In the genomic region with DNA sequence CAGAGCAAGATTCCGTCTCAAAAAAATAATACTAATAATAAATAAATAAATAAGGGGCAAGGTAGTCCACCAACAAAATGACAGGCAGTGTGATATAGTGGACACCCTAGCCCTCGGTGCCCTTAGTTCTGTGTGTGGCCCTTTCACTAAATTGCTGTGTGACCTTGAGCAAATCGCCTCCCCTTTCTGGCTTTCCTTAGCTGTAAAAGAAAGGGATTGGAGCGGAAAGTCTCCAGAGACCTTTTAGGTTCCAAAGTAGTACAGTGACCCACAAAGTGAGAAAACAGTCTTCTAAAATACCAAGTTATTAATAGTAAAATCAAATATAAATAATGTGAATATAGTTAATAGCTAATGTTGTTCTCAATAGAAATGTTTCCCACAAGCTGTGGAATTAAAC, we compare ENCODE assay signal across 10 cellular contexts. TPM values are rescaled to one million over a fixed set of nuclear protein-coding genes. Genes with fewer than 3 reads are reported as not detected.
DNase-seq lines count a peak whose midpoint lies in the region; ATAC-seq, FAIRE-seq and TF ChIP-seq lines count a peak whose summit lies in the region.
"Had no signal": no experiment of that assay in that cellular context is flagged by ENCODE, and none has a peak within 500 bp of the region (broad histone marks: within the 10 kb centered on the region; RNA-seq: fewer than 3 reads in every experiment).

No MANE protein-coding gene starts in this region.

- no peak overlapping the region for H3K9ac ChIP-seq in HUES48 (ENCODE audit: low read depth, low read length)
- H3K9ac ChIP-seq in HepG2 (ENCODE audit: insufficient read depth, low read depth, low read length), result peak overlapping the region; percentile 80
- peak overlapping the region; percentile 85 to 90 for H3K9ac ChIP-seq in stomach smooth muscle (ENCODE audit: low read length in 2 of 2)

- TF ChIP-seq POLR2A in HepG2 (IDR thresholded peaks at IDR 0.05; ENCODE audit: insufficient read depth in 1 of 2, low read depth in 2 of 2, low read length in 2 of 2), result no peak; a peak in 1 of 4 replicates

- peaks cover 17% of the 10 kb centered on the region for H3K36me3 Mint-ChIP-seq in brain

- peaks cover 91% of the 10 kb centered on the region for H3K4me1 Mint-ChIP-seq in brain

- peak overlapping the region in 4 of 5 experiments; percentile 5 to 80 (median 74) for H3K4me3 Mint-ChIP-seq in brain

- H3K27ac Mint-ChIP-seq in brain, result peak overlapping the region; percentile 86 to 100 (median 98)

- H3K4me3 ChIP-seq in HUES48 (ENCODE audit: low read depth, low read length) (no peak overlapping the region), HepG2 (replicated peaks in 1 of 3; ENCODE audit: insufficient read depth in 1 of 3, low read depth in 2 of 3, low read length in 3 of 3) (peak overlapping the region in 2 of 3 experiments; percentile 54 to 66; a peak in 3 of 6 replicates), stomach smooth muscle (ENCODE audit: low read length in 2 of 2) (peak overlapping the region; percentile 57 to 74)

- H3K4me1 ChIP-seq in HUES48 (ENCODE audit: control insufficient read depth, insufficient read depth, low read length), result peaks cover 46% of the 10 kb centered on the region
- H3K4me1 ChIP-seq in HepG2 (ENCODE audit: insufficient read depth, low read length), result peaks cover 100% of the 10 kb centered on the region
- peaks cover 94% of the 10 kb centered on the region for H3K4me1 ChIP-seq in stomach smooth muscle (ENCODE audit: control insufficient read depth, insufficient read depth, low read length)

- H3K27me3 Mint-ChIP-seq in brain, result peaks cover 3% of the 10 kb centered on the region

- no peak for FAIRE-seq in HepG2 (lab: Jason Lieb, UNC)

- no peak for TF ChIP-seq EP300 in HepG2 (IDR thresholded peaks at IDR 0.05; ENCODE audit: low read depth in 2 of 2, low read length in 2 of 2)
- no peak for TF ChIP-seq EP300 in HepG2 (CRISPR knock-in tag; IDR thresholded peaks at IDR 0.05; ENCODE audit: borderline replicate concordance)

- DNase-seq in HepG2 (ENCODE audit: low spot score) (no peak), EL (no peak)
- DNase-seq in stimulated activated CD4-positive, alpha-beta T cell treated with anti-CD3 and anti-CD28 coated beads, Interleukin-2, amount 100 ng/mL, for 48 hours, result no peak
- no peak for DNase-seq in stimulated activated CD4-positive, alpha-beta T cell treated with anti-CD3 and anti-CD28 coated beads, Interleukin-1b, Interleukin-23, amount 100 ng/mL, for 48 hours
- DNase-seq: NCI-H510A had no signal

- POLR2A ChIA-PET in HepG2 (lab: Yijun Ruan, JAX), result interaction anchor here (1.9 to 3.5 kb wide), 4 partner anchors 8 to 91 kb away, joined by 6 to 44 read pairs (median 24); a partner anchor contains a TSS

- intact Hi-C loops in HepG2 (cut with micrococcal nuclease; ENCODE audit: unreplicated experiment), result loop anchor here (2.0 kb wide), 1 partner anchor 17 kb away; no protein-coding TSS in a partner anchor

- in situ Hi-C loops in HepG2 (cut with HindIII; ENCODE audit: extremely low pct_ligation_motif_present, low pct_unique_long_range_greater_than_20kb), result no loop called here

- H2AFZ ChIP-seq in HepG2 (ENCODE audit: low read length), result no peak overlapping the region

- peak overlapping the region; percentile 93 for H3K4me2 ChIP-seq in HepG2 (ENCODE audit: low read depth, low read length)

- no peak for ATAC-seq in HepG2
- no peak for ATAC-seq in GM18519 (IDR thresholded peaks at IDR 0.05; ENCODE audit: low FRiP score, unreplicated experiment)

- CTCF ChIA-PET in HepG2 (lab: Yijun Ruan, JAX; ENCODE audit: low intra/inter-chr PET ratio, low total read pairs), result no interaction called here

- peaks cover 95% of the 10 kb centered on the region for H3K79me2 ChIP-seq in HepG2 (ENCODE audit: insufficient read depth, low read length)

- H3K9me3 ChIP-seq in HUES48 (ENCODE audit: control insufficient read depth, insufficient read depth, low read length) (no peaks in the 10 kb centered on the region), HepG2 (ENCODE audit: low read length) (no peaks in the 10 kb centered on the region), stomach smooth muscle (ENCODE audit: control insufficient read depth in 2 of 2, low read length in 2 of 2) (no peaks in the 10 kb centered on the region)

- TF ChIP-seq RAD21 in HepG2 (CRISPR knock-in tag; IDR thresholded peaks at IDR 0.05), result no peak

- H3K27me3 ChIP-seq in HUES48 (ENCODE audit: control insufficient read depth, insufficient read depth, low read length) (no peaks in the 10 kb centered on the region), HepG2 (ENCODE audit: control insufficient read depth in 1 of 2, insufficient read depth in 2 of 2, low read length in 2 of 2) (no peaks in the 10 kb centered on the region), stomach smooth muscle (ENCODE audit: control insufficient read depth in 1 of 2, insufficient read depth in 2 of 2, low read length in 2 of 2) (no peaks in the 10 kb centered on the region)

- H3K27ac ChIP-seq in HUES48 (ENCODE audit: low read depth, low read length) (peak overlapping the region; percentile 95), HepG2 (ENCODE audit: extremely low read length, insufficient read depth, low read length) (peak overlapping the region; percentile 96), stomach smooth muscle (ENCODE audit: low read length) (peak overlapping the region; percentile 98)

- no peak for TF ChIP-seq CTCF in brain (conservative IDR thresholded peaks at IDR 0.05)
- TF ChIP-seq CTCF in HepG2 (CRISPR knock-in tag; IDR thresholded peaks at IDR 0.05), result no peak

- H3K36me3 ChIP-seq in HUES48 (ENCODE audit: control insufficient read depth, insufficient read depth, low read length) (no peaks in the 10 kb centered on the region), HepG2 (replicated peaks in 1 of 2; ENCODE audit: control insufficient read depth in 1 of 2, insufficient read depth in 2 of 2, low read length in 2 of 2) (peaks cover 3 to 19% of the 10 kb centered on the region in 2 experiments; a peak in 4 of 5 replicates), stomach smooth muscle (ENCODE audit: control insufficient read depth in 2 of 2, insufficient read depth in 2 of 2, low read length in 2 of 2) (peaks cover 0 to 5% of the 10 kb centered on the region in 2 donors)

- no TSS peak for BruUV-seq in HepG2 (replicated peaks; lab: Mats Ljungman, UMichigan)

- H3K9me3 Mint-ChIP-seq in brain, result no peaks in the 10 kb centered on the region

- WGBS in HepG2 (ENCODE audit: low lambda C conversion rate), result 61% methylated on average over 4 of the region's 4 CpGs

- no peaks in the 10 kb centered on the region; the same call in 1 of the 2 replicates for H4K20me1 ChIP-seq in HepG2 (ENCODE audit: insufficient read depth, low read length)

RNA-seq across cellular contexts. Expression of a gene that starts 7.6 kb away (rescaled TPM):
- polyA plus RNA-seq in brain (ENCODE audit: insufficient read depth, low read depth, low replicate concordance) (55.1 TPM), HepG2 (2011; rRNA removed) (107 and 110 TPM in 2 replicates)
- total RNA-seq in HepG2 (2016; rRNA removed; fragmentation: Illumina TruSeq; extraction: Trizol), result 190 and 225 TPM in 2 replicates
- total RNA-seq in HepG2 (2016; cell fraction: cytosol; rRNA removed; fragmentation: Illumina TruSeq; extraction: Trizol; ENCODE audit: low read depth), result 16.7 and 20.3 TPM in 2 replicates
- 150 and 214 TPM in 2 replicates for total RNA-seq in HepG2 (2016; cell fraction: insoluble cytoplasmic fraction; rRNA removed; fragmentation: Illumina TruSeq; extraction: Trizol)
- 22.8 and 26.6 TPM in 2 replicates for total RNA-seq in HepG2 (2016; cell fraction: membrane; rRNA removed; fragmentation: Illumina TruSeq; extraction: Trizol)
- total RNA-seq in HepG2 (2016; cell fraction: nucleus; rRNA removed; fragmentation: Illumina TruSeq; extraction: Trizol), result 106 and 117 TPM in 2 replicates
- polyA plus RNA-seq in HepG2 (2011; cell fraction: cytosol; rRNA removed), result 79.6 and 122 TPM in 2 replicates
- 236 and 366 TPM in 2 replicates for polyA plus RNA-seq in HepG2 (2011; cell fraction: nucleus; rRNA removed)
- 86.7 and 101 TPM in 2 replicates for polyA plus RNA-seq in HepG2 (2012)
- polyA plus RNA-seq in HepG2 (2016; cell fraction: cytosol; fragmentation: Illumina TruSeq; extraction: Trizol; ENCODE audit: low read depth), result 11.1 and 13.2 TPM in 2 replicates
- 143 and 179 TPM in 2 replicates for polyA plus RNA-seq in HepG2 (2016; cell fraction: insoluble cytoplasmic fraction; fragmentation: Illumina TruSeq; extraction: Trizol; ENCODE audit: low read depth)
- polyA plus RNA-seq in HepG2 (2016; cell fraction: membrane; fragmentation: Illumina TruSeq; extraction: Trizol; ENCODE audit: low read depth), result 12.6 and 16.9 TPM in 2 replicates
- polyA plus RNA-seq in HepG2 (2016; cell fraction: nucleus; fragmentation: Illumina TruSeq; extraction: Trizol; ENCODE audit: insufficient read depth, low read depth), result 177 and 182 TPM in 2 replicates
- polyA minus RNA-seq in HepG2 (2011; rRNA and poly(A)+ RNA removed; ENCODE audit: low replicate concordance), result 159 and 307 TPM in 2 replicates
- polyA minus RNA-seq in HepG2 (2011; cell fraction: cytosol; rRNA and poly(A)+ RNA removed), result 120 and 130 TPM in 2 replicates
- 67.7 and 70.4 TPM in 2 replicates for polyA minus RNA-seq in HepG2 (2011; cell fraction: nucleus; rRNA and poly(A)+ RNA removed)

RNA-seq across cellular contexts. Expression of a gene that starts 31.3 kb away (rescaled TPM):
- polyA plus RNA-seq in brain (ENCODE audit: insufficient read depth, low read depth, low replicate concordance) (6.6 TPM), HepG2 (2011; rRNA removed) (0.14 and 0.20 TPM in 2 replicates)
- total RNA-seq in HepG2 (2016; rRNA removed; fragmentation: Illumina TruSeq; extraction: Trizol), result 0.09 TPM in 1 of 2 replicates, not detected in the other
- total RNA-seq in HepG2 (2016; cell fraction: cytosol; rRNA removed; fragmentation: Illumina TruSeq; extraction: Trizol; ENCODE audit: low read depth), result not detected in 2 replicates
- total RNA-seq in HepG2 (2016; cell fraction: insoluble cytoplasmic fraction; rRNA removed; fragmentation: Illumina TruSeq; extraction: Trizol), result 0.15 TPM in 1 of 2 replicates, not detected in the other
- not detected in 2 replicates for total RNA-seq in HepG2 (2016; cell fraction: membrane; rRNA removed; fragmentation: Illumina TruSeq; extraction: Trizol)
- total RNA-seq in HepG2 (2016; cell fraction: nucleus; rRNA removed; fragmentation: Illumina TruSeq; extraction: Trizol), result 0.13 TPM in 1 of 2 replicates, not detected in the other
- 0.08 and 0.09 TPM in 2 replicates for polyA plus RNA-seq in HepG2 (2011; cell fraction: cytosol; rRNA removed)
- polyA plus RNA-seq in HepG2 (2011; cell fraction: nucleus; rRNA removed), result 0.21 and 0.61 TPM in 2 replicates
- polyA plus RNA-seq in HepG2 (2012), result 0.19 and 0.21 TPM in 2 replicates
- polyA plus RNA-seq in HepG2 (2016; cell fraction: cytosol; fragmentation: Illumina TruSeq; extraction: Trizol; ENCODE audit: low read depth), result not detected in 2 replicates
- polyA plus RNA-seq in HepG2 (2016; cell fraction: insoluble cytoplasmic fraction; fragmentation: Illumina TruSeq; extraction: Trizol; ENCODE audit: low read depth), result 0.45 TPM in 1 of 2 replicates, not detected in the other
- not detected in 2 replicates for polyA plus RNA-seq in HepG2 (2016; cell fraction: membrane; fragmentation: Illumina TruSeq; extraction: Trizol; ENCODE audit: low read depth)
- polyA plus RNA-seq in HepG2 (2016; cell fraction: nucleus; fragmentation: Illumina TruSeq; extraction: Trizol; ENCODE audit: insufficient read depth, low read depth), result 0.15 TPM in 1 of 2 replicates, not detected in the other
- polyA minus RNA-seq in HepG2 (2011; rRNA and poly(A)+ RNA removed; ENCODE audit: low replicate concordance), result 0.88 and 18.6 TPM in 2 replicates
- polyA minus RNA-seq in HepG2 (2011; cell fraction: cytosol; rRNA and poly(A)+ RNA removed), result not detected in 2 replicates
- polyA minus RNA-seq in HepG2 (2011; cell fraction: nucleus; rRNA and poly(A)+ RNA removed), result 0.39 TPM in 1 of 2 replicates, not detected in the other
- total RNA-seq: HT1080 had no signal

RNA-seq across cellular contexts. Expression of a gene that starts 39.8 kb away (rescaled TPM):
- polyA plus RNA-seq in brain (ENCODE audit: insufficient read depth, low read depth, low replicate concordance) (91.7 TPM), HepG2 (2011; rRNA removed) (9.0 and 9.1 TPM in 2 replicates)
- total RNA-seq in HepG2 (2016; rRNA removed; fragmentation: Illumina TruSeq; extraction: Trizol), result 7.6 TPM in 2 replicates
- 1.4 and 2.5 TPM in 2 replicates for total RNA-seq in HepG2 (2016; cell fraction: cytosol; rRNA removed; fragmentation: Illumina TruSeq; extraction: Trizol; ENCODE audit: low read depth)
- 5.3 and 7.9 TPM in 2 replicates for total RNA-seq in HepG2 (2016; cell fraction: insoluble cytoplasmic fraction; rRNA removed; fragmentation: Illumina TruSeq; extraction: Trizol)
- total RNA-seq in HepG2 (2016; cell fraction: membrane; rRNA removed; fragmentation: Illumina TruSeq; extraction: Trizol), result 4.5 and 7.8 TPM in 2 replicates
- total RNA-seq in HepG2 (2016; cell fraction: nucleus; rRNA removed; fragmentation: Illumina TruSeq; extraction: Trizol), result 6.2 and 7.5 TPM in 2 replicates
- 7.3 and 8.1 TPM in 2 replicates for polyA plus RNA-seq in HepG2 (2011; cell fraction: cytosol; rRNA removed)
- polyA plus RNA-seq in HepG2 (2011; cell fraction: nucleus; rRNA removed), result 11.9 and 12.9 TPM in 2 replicates
- polyA plus RNA-seq in HepG2 (2012), result 4.3 and 9.1 TPM in 2 replicates
- 2.9 and 3.3 TPM in 2 replicates for polyA plus RNA-seq in HepG2 (2016; cell fraction: cytosol; fragmentation: Illumina TruSeq; extraction: Trizol; ENCODE audit: low read depth)
- 10.7 and 11.1 TPM in 2 replicates for polyA plus RNA-seq in HepG2 (2016; cell fraction: insoluble cytoplasmic fraction; fragmentation: Illumina TruSeq; extraction: Trizol; ENCODE audit: low read depth)
- 4.7 and 6.0 TPM in 2 replicates for polyA plus RNA-seq in HepG2 (2016; cell fraction: membrane; fragmentation: Illumina TruSeq; extraction: Trizol; ENCODE audit: low read depth)
- 14.7 and 15.4 TPM in 2 replicates for polyA plus RNA-seq in HepG2 (2016; cell fraction: nucleus; fragmentation: Illumina TruSeq; extraction: Trizol; ENCODE audit: insufficient read depth, low read depth)
- 2.3 and 13.0 TPM in 2 replicates for polyA minus RNA-seq in HepG2 (2011; rRNA and poly(A)+ RNA removed; ENCODE audit: low replicate concordance)
- polyA minus RNA-seq in HepG2 (2011; cell fraction: cytosol; rRNA and poly(A)+ RNA removed), result 10.6 and 11.8 TPM in 2 replicates
- polyA minus RNA-seq in HepG2 (2011; cell fraction: nucleus; rRNA and poly(A)+ RNA removed), result 4.1 and 6.2 TPM in 2 replicates
